ENCODE assay signal across 1 cellular context in genomic region chr17:63600569-63601438, GRCh38.
TF ChIP-seq lines count a peak whose summit lies in the region.

TACO1 (plus strand) TSS chr17:63600895; CDS start chr17:63601084, 189 bp downstream.

TF ChIP-seq in GM12878, 131 proteins besides CTCF, POLR2A, EP300 and RAD21 (continued from another document and continues in another):
- peak; percentile 95 for TF ChIP-seq RELB (IDR thresholded peaks at IDR 0.05; ENCODE audit: low read depth)
- peak in 1 of 2 experiments; percentile 26; a peak in 1 of 4 replicates for TF ChIP-seq IKZF2 (IDR thresholded peaks at IDR 0.05)
- TF ChIP-seq POLR2AphosphoS5 (IDR thresholded peaks at IDR 0.05; ENCODE audit: low read length), result peak; percentile 85
- no peak for TF ChIP-seq BMI1 (IDR thresholded peaks at IDR 0.05; ENCODE audit: borderline replicate concordance)
- TF ChIP-seq TBL1XR1 (IDR thresholded peaks at IDR 0.05; ENCODE audit: low read depth, low read length), result peak; percentile 57; the same call in 1 of the 2 replicates
- TF ChIP-seq NRF1 (conservative IDR thresholded peaks at IDR 0.05; ENCODE audit: low read depth, low read length), result no peak
- no peak for TF ChIP-seq ZNF622 (IDR thresholded peaks at IDR 0.05)
- TF ChIP-seq MLLT1 (IDR thresholded peaks at IDR 0.05), result no peak; the same call in 1 of the 2 replicates
- TF ChIP-seq SMC3 (IDR thresholded peaks at IDR 0.05; ENCODE audit: borderline replicate concordance, low read length), result no peak; the same call in 1 of the 2 replicates
- no peak for TF ChIP-seq SREBF2 (IDR thresholded peaks at IDR 0.05; ENCODE audit: low read length)
- peak; percentile 65; the same call in 1 of the 2 replicates for TF ChIP-seq TCF12 (IDR thresholded peaks at IDR 0.05; ENCODE audit: low read depth, low read length)
- peak; percentile 81 for TF ChIP-seq SMARCA5 (IDR thresholded peaks at IDR 0.05)
- peak; percentile 98 for TF ChIP-seq ZBTB11 (CRISPR knock-in tag; IDR thresholded peaks at IDR 0.05)
- TF ChIP-seq ZSCAN29 (IDR thresholded peaks at IDR 0.05), result peak; percentile 8; the same call in 1 of the 2 replicates
- TF ChIP-seq SUZ12 (IDR thresholded peaks at IDR 0.05; ENCODE audit: unreplicated experiment), result no peak
- 0 out of 2 replicates have a peak, but pooled peaks have one; percentile 55 for TF ChIP-seq SIN3A (IDR thresholded peaks at IDR 0.05; ENCODE audit: low read depth, low read length)
- TF ChIP-seq CREM (IDR thresholded peaks at IDR 0.05; ENCODE audit: low read depth), result peak; percentile 64
- no peak for TF ChIP-seq CUX1 (IDR thresholded peaks at IDR 0.05; ENCODE audit: insufficient replicate concordance, low read depth, low read length)
- no peak for TF ChIP-seq SPI1 (IDR thresholded peaks at IDR 0.05; ENCODE audit: borderline replicate concordance, insufficient read depth, low read depth, low read length)
- TF ChIP-seq MTA2 (IDR thresholded peaks at IDR 0.05; ENCODE audit: low read depth), result 0 out of 2 replicates have a peak, but pooled peaks have one; percentile 41
- TF ChIP-seq MAX (IDR thresholded peaks at IDR 0.05; ENCODE audit: low read depth, low read length), result no peak
- no peak for TF ChIP-seq CHD1 (IDR thresholded peaks at IDR 0.05; ENCODE audit: low read depth, low read length)
- peak; percentile 91 for TF ChIP-seq HCFC1 (IDR thresholded peaks at IDR 0.05; ENCODE audit: low read length)
- peak; percentile 31; the same call in 1 of the 2 replicates for TF ChIP-seq ATF7 (IDR thresholded peaks at IDR 0.05; ENCODE audit: low read depth)
- peak; percentile 55; the same call in 1 of the 2 replicates for TF ChIP-seq FOXK2 (IDR thresholded peaks at IDR 0.05)
- peak; percentile 45 to 68; a peak in 3 of 4 replicates for TF ChIP-seq BHLHE40 (IDR thresholded peaks at IDR 0.05; ENCODE audit: borderline replicate concordance in 1 of 2, low read depth in 2 of 2, low read length in 1 of 2)
- no peak for TF ChIP-seq ZBTB4 (CRISPR knock-in tag; IDR thresholded peaks at IDR 0.05)
- TF ChIP-seq BCLAF1 (IDR thresholded peaks at IDR 0.05), result no peak
- TF ChIP-seq PRDM15 (CRISPR knock-in tag; IDR thresholded peaks at IDR 0.05), result no peak
- no peak for TF ChIP-seq KAT2A (conservative IDR thresholded peaks at IDR 0.05; ENCODE audit: control insufficient read depth, low read depth, low read length)
- TF ChIP-seq MYB (IDR thresholded peaks at IDR 0.05; ENCODE audit: borderline replicate concordance, low read depth, low read length), result no peak
- peak; percentile 90 for TF ChIP-seq TARDBP (IDR thresholded peaks at IDR 0.05; ENCODE audit: borderline replicate concordance)
- TF ChIP-seq HDAC6 (IDR thresholded peaks at IDR 0.05; ENCODE audit: unreplicated experiment), result peak; percentile 59
- TF ChIP-seq YY1 (IDR thresholded peaks at IDR 0.05; ENCODE audit: low read depth, low read length), result peak; percentile 92
- peak; percentile 85; the same call in 1 of the 2 replicates for TF ChIP-seq ESRRA (IDR thresholded peaks at IDR 0.05; ENCODE audit: low read length)
